8 cellular contexts compared by ENCODE assay signal in genomic region chr1:153658400-153659174, GRCh38. TPM values are rescaled to one million over a fixed set of nuclear protein-coding genes. Genes with fewer than 3 reads are reported as not detected.
DNase-seq lines count a peak whose midpoint lies in the region; ATAC-seq and TF ChIP-seq lines count a peak whose summit lies in the region.

SNAPIN (plus strand) TSS chr1:153658703; CDS start chr1:153658744, 41 bp downstream.

- TF ChIP-seq POLR2A in GM19099 (IDR thresholded peaks at IDR 0.05; ENCODE audit: extremely low read depth, insufficient read length, low read depth), result peak; percentile 90

- peak; percentile 92 for DNase-seq in Ammon's horn (ENCODE audit: low spot score)
- peak; percentile 89 for DNase-seq in NCI-H460 (ENCODE audit: extremely low read depth, low read depth)
- peak; percentile 86 to 88 for DNase-seq in activated CD4-positive, alpha-beta T cell treated with anti-CD3 and anti-CD28 coated beads for 24 hours (ENCODE audit: low read depth in 2 of 2)
- DNase-seq in cerebellum (ENCODE audit: low spot score), result peak; percentile 94
- peak; percentile 84 for DNase-seq in kidney glomerular epithelial cell (lab: John Stamatoyannopoulos, UW)
- peak; percentile 65 to 84 for DNase-seq in stimulated activated CD4-positive, alpha-beta T cell treated with anti-CD3 and anti-CD28 coated beads, Interleukin-1b, Interleukin-23, amount 100 ng/mL, for 1 hour (ENCODE audit: low read depth in 2 of 2)

- peak; percentile 74 for ATAC-seq in HG03378 (IDR thresholded peaks at IDR 0.05; ENCODE audit: unreplicated experiment)

RNA-seq across cellular contexts. Expression of gene SNAPIN, which starts in this region (rescaled TPM):
- total RNA-seq in NCI-H460 (2014; rRNA removed; shearing (Covaris generic)), result 72.9 and 80.0 TPM in 2 replicates
- 50.5 and 73.8 TPM in 2 replicates for polyA plus RNA-seq in NCI-H460 (2014; cell fraction: nucleus; rRNA removed)
- 32.0 TPM for total RNA-seq in cerebellum

Comparison
In these comparisons a context has a peak if more than half of its experiments do, and no peak if none do; other contexts are left out.
1. Peak in every context shown above with its lines: DNase-seq and ATAC-seq.